In the genomic region with DNA sequence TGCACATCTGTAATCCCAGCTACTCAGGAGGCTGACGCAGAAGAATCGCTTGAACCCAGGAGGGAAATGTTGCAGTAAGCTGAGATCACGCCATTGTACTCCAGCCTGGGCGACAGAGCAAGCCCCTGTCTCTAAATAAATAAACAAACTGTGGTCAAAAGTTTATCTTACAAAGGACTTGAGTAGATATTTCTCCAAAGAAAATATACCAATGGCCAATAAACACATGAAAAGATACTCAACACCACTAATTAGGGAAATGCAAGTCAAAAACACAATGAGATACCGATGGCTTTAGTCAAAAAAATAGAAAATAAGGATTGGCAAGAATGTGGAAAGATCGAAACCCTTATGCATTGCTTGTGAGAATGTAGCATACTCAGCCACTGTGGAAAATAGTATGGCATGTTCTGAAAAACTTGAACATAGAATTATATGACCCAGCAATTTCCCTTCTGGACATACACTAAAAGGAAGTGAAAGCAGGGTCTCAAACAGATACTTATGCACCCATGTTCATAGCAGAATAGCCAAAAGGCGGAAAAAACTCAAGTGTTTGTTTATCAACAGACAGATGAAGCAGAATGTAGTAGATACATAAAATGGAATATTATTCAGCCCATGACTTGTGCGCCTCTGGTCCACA, we compare ENCODE assay signal across 29 cellular contexts. TPM values are rescaled to one million over a fixed set of nuclear protein-coding genes. Genes with fewer than 3 reads are reported as not detected.
DNase-seq lines count a peak whose midpoint lies in the region; ATAC-seq, FAIRE-seq and TF ChIP-seq lines count a peak whose summit lies in the region.
"Had no signal": no experiment of that assay in that cellular context is flagged by ENCODE, and none has a peak within 500 bp of the region (broad histone marks: within the 10 kb centered on the region; RNA-seq: fewer than 3 reads in every experiment).

No MANE protein-coding gene starts in this region.

- no peak overlapping the region for H3K27ac Mint-ChIP-seq in activated T-helper 17 cell treated with anti-CD3 and anti-CD28 coated beads, Interleukin-2, amount 50 U/mL, for 72 hours
- H3K27ac Mint-ChIP-seq in activated CD8-positive, alpha-beta memory T cell treated with anti-CD3 and anti-CD28 coated beads, Interleukin-2, amount 10 ng/mL, durations not matched to agents 7 days and 5 days: no peak overlapping the region
- H3K27ac Mint-ChIP-seq in H9: no peak overlapping the region
- H3K27ac Mint-ChIP-seq: activated CD4-positive, alpha-beta memory T cell treated with anti-CD3 and anti-CD28 coated beads, Interleukin-2, amount 10 ng/mL, durations not matched to agents 7 days and 5 days; T-helper 1 cell treated with Interleukin-12 subunit alpha and Interleukin-12 subunit beta and Interleukin-4 antibody, amounts not matched to agents 30 μg/mL and 1 μg/mL, for 36 hours had no signal

- H3K36me3 Mint-ChIP-seq in activated T-helper 17 cell treated with anti-CD3 and anti-CD28 coated beads, Interleukin-2, amount 50 U/mL, for 72 hours (ENCODE audit: low read depth): peaks cover 21% of the 10 kb centered on the region
- no peaks in the 10 kb centered on the region for H3K36me3 Mint-ChIP-seq in activated CD8-positive, alpha-beta memory T cell treated with anti-CD3 and anti-CD28 coated beads, Interleukin-2, amount 10 ng/mL, durations not matched to agents 7 days and 5 days
- H3K36me3 Mint-ChIP-seq in H9 (ENCODE audit: insufficient read depth in 1 of 3, low read depth in 3 of 3): peaks cover 0 to 6% (median 0%) of the 10 kb centered on the region in 3 experiments; a peak in 2 of 7 replicates
- H3K36me3 Mint-ChIP-seq: immature natural killer cell had no signal

- no peak overlapping the region for H3T11ph ChIP-seq in H9 (ENCODE audit: low read length)

- peaks cover 0 to 5% (median 0%) of the 10 kb centered on the region in 11 experiments; a peak in 4 of 22 replicates for H3K27me3 ChIP-seq in BLaER1 treated with 17β-estradiol and CSF1 and Interleukin-3, amounts not matched to agents 10 nM and 100 nM
- H3K27me3 ChIP-seq in H9 (ENCODE audit: insufficient read depth, low read length): no peaks in the 10 kb centered on the region; the same call in 1 of the 2 replicates
- H3K27me3 ChIP-seq: cardiac muscle cell, dorsolateral prefrontal cortex, right atrium auricular region, SJCRH30, uterus had no signal

- CTCF ChIA-PET in activated CD8-positive, alpha-beta memory T cell treated with anti-CD3 and anti-CD28 coated beads, Interleukin-2, amount 10 ng/mL, durations not matched to agents 7 days and 5 days (lab: Charles Lee): interaction anchor here (1.6 kb wide), 1 partner anchor 100 kb away, joined by 4 read pairs; no protein-coding TSS in a partner anchor

- no peak overlapping the region for H2BK15ac ChIP-seq in H9 (ENCODE audit: low read depth, low read length)

- peaks cover 41 to 60% (median 51%) of the 10 kb centered on the region in 10 experiments for H3K4me1 ChIP-seq in BLaER1 treated with 17β-estradiol and CSF1 and Interleukin-3, amounts not matched to agents 10 nM and 100 nM
- peaks cover 7% of the 10 kb centered on the region; the same call in 1 of the 2 replicates for H3K4me1 ChIP-seq in H9 (ENCODE audit: insufficient read depth, low read length)
- H3K4me1 ChIP-seq: SJCRH30 had no signal

- H3K79me2 ChIP-seq in H9 (ENCODE audit: insufficient read depth, low read length): no peaks in the 10 kb centered on the region

- TF ChIP-seq POLR2A in GM12892 (IDR thresholded peaks at IDR 0.05; ENCODE audit: low read depth, low read length): no peak

- no peak overlapping the region for H2BK5ac ChIP-seq in H9 (ENCODE audit: insufficient read length, low read length)

- peak overlapping the region; percentile 78 to 97 (median 92); a peak in 17 of 22 replicates for H3K4me2 ChIP-seq in BLaER1 treated with 17β-estradiol and CSF1 and Interleukin-3, amounts not matched to agents 10 nM and 100 nM
- H3K4me2 ChIP-seq in H9 (ENCODE audit: insufficient read depth, insufficient read length, low read length): no peak overlapping the region

- H3K23me2 ChIP-seq in H9 (ENCODE audit: insufficient read length, low read depth, low read length, poor library complexity, severe bottlenecking): peaks cover 6% of the 10 kb centered on the region

- no peak for TF ChIP-seq CTCF in H9 (conservative IDR thresholded peaks at IDR 0.05)

- H3K14ac ChIP-seq in H9 (ENCODE audit: insufficient read depth, low read length): no peak overlapping the region

- no peak overlapping the region for H4K91ac ChIP-seq in H9 (ENCODE audit: insufficient read length, low read depth, low read length)

- no peak overlapping the region for H2BK12ac ChIP-seq in H9 (ENCODE audit: insufficient read length, low read depth, low read length)

- H4K5ac ChIP-seq in H9 (ENCODE audit: insufficient read length, low read depth, low read length): no peak overlapping the region

- FAIRE-seq in GM12892 (lab: Jason Lieb, UNC): peak; percentile 75
- FAIRE-seq: A549, G401.6, H1 had no signal

- no peak overlapping the region for H2AFZ ChIP-seq in H9 (ENCODE audit: low read length)

- peaks cover 2 to 22% (median 17%) of the 10 kb centered on the region in 11 experiments; a peak in 15 of 22 replicates for H4K20me1 ChIP-seq in BLaER1 treated with 17β-estradiol and CSF1 and Interleukin-3, amounts not matched to agents 10 nM and 100 nM
- no peaks in the 10 kb centered on the region for H4K20me1 ChIP-seq in H9 (ENCODE audit: control insufficient read depth, insufficient read depth, insufficient read length)

- no peak overlapping the region for H3K27ac ChIP-seq in BLaER1 treated with 17β-estradiol and CSF1 and Interleukin-3, amounts not matched to agents 10 nM and 100 nM
- no peak overlapping the region for H3K27ac ChIP-seq in H9 (ENCODE audit: insufficient read length, low read depth, low read length)
- H3K27ac ChIP-seq: A549, BLaER1, cardiac muscle cell, epithelial cell of prostate, right atrium auricular region, SJCRH30, uterus had no signal

- no peak overlapping the region for H3K56ac ChIP-seq in H9 (ENCODE audit: insufficient read length, low read depth, low read length)

- H2AK5ac ChIP-seq in H9 (ENCODE audit: insufficient read length, low read length): no peak overlapping the region

- no peak overlapping the region for H3K23ac ChIP-seq in H9 (ENCODE audit: insufficient read length, low read depth, low read length)

- WGBS in H9 (ENCODE audit: extremely low coverage, insufficient read length, low lambda C conversion rate): no CpG with 5 or more reads among the region's 8 CpGs

- H3K9me3 ChIP-seq in BLaER1 treated with 17β-estradiol and CSF1 and Interleukin-3, amounts not matched to agents 10 nM and 100 nM (replicated peaks in 1 of 11): no peaks in the 10 kb centered on the region
- H3K9me3 ChIP-seq in H9 (ENCODE audit: control insufficient read depth, low read depth, low read length): no peaks in the 10 kb centered on the region
- H3K9me3 ChIP-seq: A549, BLaER1, right atrium auricular region, SJCRH30, uterus had no signal

- H3K4me1 Mint-ChIP-seq in activated T-helper 17 cell treated with anti-CD3 and anti-CD28 coated beads, Interleukin-2, amount 50 U/mL, for 72 hours: peaks cover 16% of the 10 kb centered on the region
- peaks cover 51% of the 10 kb centered on the region for H3K4me1 Mint-ChIP-seq in activated CD8-positive, alpha-beta memory T cell treated with anti-CD3 and anti-CD28 coated beads, Interleukin-2, amount 10 ng/mL, durations not matched to agents 7 days and 5 days
- H3K4me1 Mint-ChIP-seq in H9: peaks cover 31 to 37% of the 10 kb centered on the region in 2 experiments

- no peak overlapping the region for H3K18ac ChIP-seq in H9 (ENCODE audit: insufficient read length, low read depth, low read length)

- H3K27me3 Mint-ChIP-seq in activated T-helper 17 cell treated with anti-CD3 and anti-CD28 coated beads, Interleukin-2, amount 50 U/mL, for 72 hours: no peaks in the 10 kb centered on the region
- H3K27me3 Mint-ChIP-seq in activated CD8-positive, alpha-beta memory T cell treated with anti-CD3 and anti-CD28 coated beads, Interleukin-2, amount 10 ng/mL, durations not matched to agents 7 days and 5 days: no peaks in the 10 kb centered on the region
- peaks cover 19% of the 10 kb centered on the region for H3K27me3 Mint-ChIP-seq in H9 (ENCODE audit: low read depth)

- DNase-seq in GM12892 (ENCODE audit: insufficient read length) (no peak), NAMALWA (ENCODE audit: low spot score) (peak; percentile 43), H9 (no peak), islet precursor cell (no peak)
- no peak for DNase-seq in activated CD8-positive, alpha-beta memory T cell treated with anti-CD3 and anti-CD28 coated beads, Interleukin-2, amount 10 ng/mL, durations not matched to agents 7 days and 5 days
- DNase-seq in stimulated activated CD4-positive, alpha-beta T cell treated with anti-CD3 and anti-CD28 coated beads, Interleukin-2, amount 100 ng/mL, for 48 hours: no peak
- DNase-seq: activated CD4-positive, alpha-beta memory T cell treated with anti-CD3 and anti-CD28 coated beads, Interleukin-2, amount 10 ng/mL, durations not matched to agents 7 days and 5 days; activated naive CD4-positive, alpha-beta T cell; amygdala; dorsolateral prefrontal cortex; immature natural killer cell; NCI-H1105 treated with DMSO at 0.1 percent for 48 hours; NCI-H2107; NCI-H510A treated with DMSO at 0.1 percent for 48 hours; PC-3; SJCRH30; stimulated activated CD4-positive, alpha-beta T cell treated with anti-CD3 and anti-CD28 coated beads, Interleukin-12 subunit alpha, Interleukin-12 subunit beta, amount 100 ng/mL, for 4 hours; substantia nigra; uterus had no signal

- H3K4me3 ChIP-seq in BLaER1 treated with 17β-estradiol and CSF1 and Interleukin-3, amounts not matched to agents 10 nM and 100 nM: no peak overlapping the region
- H3K4me3 ChIP-seq: A549, cardiac muscle cell, right atrium auricular region, SJCRH30, uterus had no signal

- H3K79me1 ChIP-seq in H9 (ENCODE audit: insufficient read depth, low read depth, low read length, poor library complexity, severe bottlenecking): no peaks in the 10 kb centered on the region

- no peak overlapping the region for H3K4ac ChIP-seq in H9 (ENCODE audit: low read depth, low read length)

- H3K9me3 Mint-ChIP-seq in activated T-helper 17 cell treated with anti-CD3 and anti-CD28 coated beads, Interleukin-2, amount 50 U/mL, for 72 hours: no peaks in the 10 kb centered on the region
- H3K9me3 Mint-ChIP-seq in activated CD8-positive, alpha-beta memory T cell treated with anti-CD3 and anti-CD28 coated beads, Interleukin-2, amount 10 ng/mL, durations not matched to agents 7 days and 5 days (ENCODE audit: low read depth): no peaks in the 10 kb centered on the region
- H3K9me3 Mint-ChIP-seq in H9: 0 out of 5 replicates have a peak, but pooled peaks cover 0 to 1% of the 10 kb centered on the region in 2 experiments
- H3K9me3 Mint-ChIP-seq: activated CD4-positive, alpha-beta memory T cell treated with anti-CD3 and anti-CD28 coated beads, Interleukin-2, amount 10 ng/mL, durations not matched to agents 7 days and 5 days; immature natural killer cell; T-helper 1 cell treated with Interleukin-12 subunit alpha and Interleukin-12 subunit beta and Interleukin-4 antibody, amounts not matched to agents 30 μg/mL and 1 μg/mL, for 36 hours had no signal

- no peak overlapping the region for H3K9ac ChIP-seq in BLaER1 treated with 17β-estradiol and CSF1 and Interleukin-3, amounts not matched to agents 10 nM and 100 nM
- H3K9ac ChIP-seq in H9 (ENCODE audit: extremely low read depth, insufficient read length, low read length): no peak overlapping the region
- H3K9ac ChIP-seq: BLaER1 had no signal

- H3K36me3 ChIP-seq in BLaER1 treated with 17β-estradiol and CSF1 and Interleukin-3, amounts not matched to agents 10 nM and 100 nM: peaks cover 0 to 7% (median 1%) of the 10 kb centered on the region in 11 experiments; a peak in 10 of 22 replicates
- H3K36me3 ChIP-seq: cardiac muscle cell, right atrium auricular region, SJCRH30, uterus had no signal

- peak overlapping the region; percentile 99 for H3K4me3 Mint-ChIP-seq in activated T-helper 17 cell treated with anti-CD3 and anti-CD28 coated beads, Interleukin-2, amount 50 U/mL, for 72 hours
- H3K4me3 Mint-ChIP-seq in activated CD8-positive, alpha-beta memory T cell treated with anti-CD3 and anti-CD28 coated beads, Interleukin-2, amount 10 ng/mL, durations not matched to agents 7 days and 5 days: no peak overlapping the region
- no peak overlapping the region for H3K4me3 Mint-ChIP-seq in H9
- H3K4me3 Mint-ChIP-seq: T-helper 1 cell treated with Interleukin-12 subunit alpha and Interleukin-12 subunit beta and Interleukin-4 antibody, amounts not matched to agents 30 μg/mL and 1 μg/mL, for 36 hours had no signal

- no peak overlapping the region for H4K8ac ChIP-seq in H9 (replicated peaks; ENCODE audit: insufficient read length, low read depth, low read length)

- no peak for ATAC-seq in activated T-helper 17 cell treated with anti-CD3 and anti-CD28 coated beads, Interleukin-2, amount 50 U/mL, for 72 hours (replicated peaks)
- no peak for ATAC-seq in activated CD8-positive, alpha-beta memory T cell treated with anti-CD3 and anti-CD28 coated beads, Interleukin-2, amount 10 ng/mL, durations not matched to agents 7 days and 5 days
- ATAC-seq: A549, PC-3 had no signal

- H2BK20ac ChIP-seq in H9 (ENCODE audit: low read depth, low read length, poor library complexity, severe bottlenecking): no peak overlapping the region

- no peak overlapping the region for H2BK120ac ChIP-seq in H9 (ENCODE audit: low read depth, low read length, poor library complexity, severe bottlenecking)

RNA-seq across cellular contexts. Expression of gene CFAP97, which starts 2.0 kb away (rescaled TPM):
- 33.4 TPM for polyA plus RNA-seq in GM12892 (2012; ENCODE audit: missing spikeins)
- total RNA-seq in activated T-helper 17 cell treated with anti-CD3 and anti-CD28 coated beads, Interleukin-2, amount 50 U/mL, for 72 hours: 10 to 100 TPM; 33.7 to 37.0 TPM
- total RNA-seq in activated CD8-positive, alpha-beta memory T cell treated with anti-CD3 and anti-CD28 coated beads, Interleukin-2, amount 10 ng/mL, durations not matched to agents 7 days and 5 days: 10 to 100 TPM; 30.8 to 31.8 TPM
- 36.1 and 39.3 TPM in 2 replicates for total RNA-seq in H9 (2021)

RNA-seq across cellular contexts. Expression of gene SNX25, which starts 3.6 kb away (rescaled TPM):
- polyA plus RNA-seq in GM12892 (2012; ENCODE audit: missing spikeins): 91.6 TPM
- total RNA-seq in activated T-helper 17 cell treated with anti-CD3 and anti-CD28 coated beads, Interleukin-2, amount 50 U/mL, for 72 hours: 10 to 100 TPM; 28.2 to 31.2 TPM
- 10 to 100 TPM; 16.2 to 16.9 TPM for total RNA-seq in activated CD8-positive, alpha-beta memory T cell treated with anti-CD3 and anti-CD28 coated beads, Interleukin-2, amount 10 ng/mL, durations not matched to agents 7 days and 5 days
- total RNA-seq in H9 (2021): 24.4 and 28.2 TPM in 2 replicates
